Comparison of ENCODE assay signal across 11 cellular contexts in genomic region chr5:136030956-136031611, GRCh38. TPM values are rescaled to one million over a fixed set of nuclear protein-coding genes. Genes with fewer than 3 reads are reported as not detected.
DNase-seq lines count a peak whose midpoint lies in the region; ATAC-seq and TF ChIP-seq lines count a peak whose summit lies in the region.
"Had no signal": no experiment of that assay in that cellular context is flagged by ENCODE, and none has a peak within 500 bp of the region (broad histone marks: within the 10 kb centered on the region; RNA-seq: fewer than 3 reads in every experiment).

No MANE protein-coding gene starts in this region.

- H3K27me3 Mint-ChIP-seq in progenitor cell of endocrine pancreas: peaks cover 79% of the 10 kb centered on the region
- H3K27me3 Mint-ChIP-seq in T-helper 2 cell treated with Interferon-gamma antibody and Interleukin-4, amounts not matched to agents 5 μg/mL and 100 μg/mL, for 36 hours (ENCODE audit: low read depth): peaks cover 41% of the 10 kb centered on the region

- H3K36me3 ChIP-seq in left ventricle myocardium inferior (peaks cover 15% of the 10 kb centered on the region), mucosa of descending colon (ENCODE audit: low read depth) (no peaks in the 10 kb centered on the region), stomach (peaks cover 0 to 11% (median 0%) of the 10 kb centered on the region in 4 donors)
- H3K36me3 ChIP-seq: Peyer's patch had no signal

- DNase-seq in left ventricle myocardium inferior: no peak
- no peak for DNase-seq in cardiac septum (ENCODE audit: low spot score)
- DNase-seq in MV-4-11 (lab: John Stamatoyannopoulos, UW): peak; percentile 80
- DNase-seq in fibroblast of the aortic adventitia (ENCODE audit: low read depth): no peak
- DNase-seq in progenitor cell of endocrine pancreas (ENCODE audit: low spot score, unreplicated experiment): no peak
- no peak for DNase-seq in T-helper 2 cell treated with Interferon-gamma antibody and Interleukin-4, amounts not matched to agents 5 μg/mL and 100 μg/mL, for 36 hours (ENCODE audit: low spot score)
- DNase-seq in mucosa of descending colon: no peak
- DNase-seq in stomach: no peak
- DNase-seq: activated T-cell treated with anti-CD3 and anti-CD28 coated beads for 4 hours, AML-193 had no signal

- H3K27me3 ChIP-seq in left ventricle myocardium inferior (ENCODE audit: low read depth) (no peaks in the 10 kb centered on the region), stomach (peaks cover 0 to 21% (median 19%) of the 10 kb centered on the region in 3 donors)
- H3K27me3 ChIP-seq: Peyer's patch had no signal

- H3K9me3 Mint-ChIP-seq in progenitor cell of endocrine pancreas (ENCODE audit: low read depth): no peaks in the 10 kb centered on the region
- H3K9me3 Mint-ChIP-seq in T-helper 2 cell treated with Interferon-gamma antibody and Interleukin-4, amounts not matched to agents 5 μg/mL and 100 μg/mL, for 36 hours: no peaks in the 10 kb centered on the region

- TF ChIP-seq CTCF in left ventricle myocardium inferior (IDR thresholded peaks at IDR 0.05; ENCODE audit: borderline replicate concordance): no peak
- no peak for TF ChIP-seq CTCF in fibroblast of the aortic adventitia (IDR thresholded peaks at IDR 0.05; ENCODE audit: insufficient read depth, low read length)
- no peak for TF ChIP-seq CTCF in progenitor cell of endocrine pancreas (IDR thresholded peaks at IDR 0.05; ENCODE audit: unreplicated experiment)
- TF ChIP-seq CTCF in mucosa of descending colon (IDR thresholded peaks at IDR 0.05): no peak
- TF ChIP-seq CTCF in stomach (IDR thresholded peaks at IDR 0.05): no peak

- H3K4me1 ChIP-seq in left ventricle myocardium inferior (peaks cover 98% of the 10 kb centered on the region), mucosa of descending colon (ENCODE audit: low read depth) (peaks cover 8% of the 10 kb centered on the region), stomach (peaks cover 12 to 41% (median 23%) of the 10 kb centered on the region in 4 donors)

- no peak overlapping the region for H3K27ac Mint-ChIP-seq in progenitor cell of endocrine pancreas
- H3K27ac Mint-ChIP-seq in T-helper 2 cell treated with Interferon-gamma antibody and Interleukin-4, amounts not matched to agents 5 μg/mL and 100 μg/mL, for 36 hours: no peak overlapping the region

- H3K36me3 Mint-ChIP-seq in progenitor cell of endocrine pancreas (ENCODE audit: insufficient read depth): no peaks in the 10 kb centered on the region
- no peaks in the 10 kb centered on the region for H3K36me3 Mint-ChIP-seq in T-helper 2 cell treated with Interferon-gamma antibody and Interleukin-4, amounts not matched to agents 5 μg/mL and 100 μg/mL, for 36 hours (ENCODE audit: low read depth)

- no peak for TF ChIP-seq POLR2A in stomach (IDR thresholded peaks at IDR 0.05)

- no peak overlapping the region for H3K4me3 Mint-ChIP-seq in progenitor cell of endocrine pancreas (ENCODE audit: low read depth)
- H3K4me3 Mint-ChIP-seq in T-helper 2 cell treated with Interferon-gamma antibody and Interleukin-4, amounts not matched to agents 5 μg/mL and 100 μg/mL, for 36 hours: no peak overlapping the region

- intact Hi-C loops in left ventricle myocardium inferior (cut with micrococcal nuclease) (loop anchor here (10.0 kb wide), 1 partner anchor 54 kb away; no protein-coding TSS in a partner anchor), cardiac septum (cut with DNase I) (loop anchor here (10.0 kb wide), 1 partner anchor 54 kb away; no protein-coding TSS in a partner anchor), mucosa of descending colon (cut with DNase I, micrococcal nuclease) (no loop called here), stomach (cut with DNase I; ENCODE audit: low total_unique reads) (no loop called here)

- TF ChIP-seq EP300 in stomach (IDR thresholded peaks at IDR 0.05): no peak

- peaks cover 2% of the 10 kb centered on the region for H3K4me1 Mint-ChIP-seq in progenitor cell of endocrine pancreas (ENCODE audit: low read depth)
- peaks cover 2% of the 10 kb centered on the region for H3K4me1 Mint-ChIP-seq in T-helper 2 cell treated with Interferon-gamma antibody and Interleukin-4, amounts not matched to agents 5 μg/mL and 100 μg/mL, for 36 hours (ENCODE audit: low read depth)

- peak overlapping the region; percentile 85 for H3K4me3 ChIP-seq in left ventricle myocardium inferior
- H3K4me3 ChIP-seq in fibroblast of the aortic adventitia (ENCODE audit: low read depth, low read length): peak overlapping the region; percentile 74
- H3K4me3 ChIP-seq in mucosa of descending colon: no peak overlapping the region
- peak overlapping the region in 2 of 4 donors; percentile 55 to 67 for H3K4me3 ChIP-seq in stomach

- H3K27ac ChIP-seq in left ventricle myocardium inferior (replicated peaks) (peak overlapping the region; percentile 93), stomach (peak overlapping the region in 1 of 5 donors; percentile 51)

- 77 to 84% (median 81%) methylated on average over 8 of the region's 8 CpGs for WGBS in stomach, 5 donors

- ATAC-seq in mucosa of descending colon: no peak

- H3K9me3 ChIP-seq in left ventricle myocardium inferior (replicated peaks): no peaks in the 10 kb centered on the region
- H3K9me3 ChIP-seq in mucosa of descending colon: no peaks in the 10 kb centered on the region
- no peaks in the 10 kb centered on the region for H3K9me3 ChIP-seq in stomach
- H3K9me3 ChIP-seq: Peyer's patch had no signal

RNA-seq across cellular contexts. Expression of gene TGFBI, which starts 2.3 kb away (rescaled TPM):
- total RNA-seq in left ventricle myocardium inferior (43.4 TPM), cardiac septum (46.9 TPM), fibroblast of the aortic adventitia (ENCODE audit: low replicate concordance) (169 and 227 TPM in 2 replicates), progenitor cell of endocrine pancreas (2.3 and 3.8 TPM in 2 replicates), mucosa of descending colon (10 to 100 TPM; 26.8 to 77.1 (median 47.0) TPM), stomach (100 to 1,000 TPM in 1 of 5 donors, 10 to 100 TPM in 4; 24.5 to 180 (median 70.1) TPM)
- polyA plus RNA-seq in stomach: 100 to 1,000 TPM in 1 of 3 donors, 10 to 100 TPM in 2; 43.5 to 116 (median 54.4) TPM

Comparison
In these comparisons a context has a peak if more than half of its experiments do, and no peak if none do; other contexts are left out.
1. intact Hi-C loops: an anchor here in left ventricle myocardium inferior (10.0 kb wide) and cardiac septum (10.0 kb wide); none called in mucosa of descending colon and stomach.